ENCODE assay signal across 23 cellular contexts in the genomic region with DNA sequence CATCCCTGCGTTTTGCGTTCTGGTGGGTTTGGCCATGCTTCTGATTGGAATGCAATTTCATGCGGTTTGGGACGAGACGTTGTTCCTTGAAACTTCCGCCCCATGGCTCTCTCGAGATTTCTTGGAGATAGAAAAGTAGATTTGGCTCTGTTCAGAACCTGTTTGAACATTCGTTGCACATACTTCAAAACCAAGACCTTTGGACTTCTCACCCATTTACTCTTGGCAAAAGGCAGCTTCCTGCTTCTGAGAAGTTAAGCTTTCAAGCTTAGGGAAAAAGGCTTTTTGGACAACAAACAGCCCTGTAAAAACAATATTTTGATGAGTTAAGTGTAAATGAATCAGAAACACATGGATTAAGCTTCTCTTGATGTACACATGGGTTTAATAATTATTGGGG.
DNase-seq lines count a peak whose midpoint lies in the region; ATAC-seq and TF ChIP-seq lines count a peak whose summit lies in the region.
"Had no signal": no experiment of that assay in that cellular context is flagged by ENCODE, and none has a peak within 500 bp of the region (broad histone marks: within the 10 kb centered on the region; RNA-seq: fewer than 3 reads in every experiment).

No MANE protein-coding gene starts in this region.

- DNase-seq in breast epithelium (ENCODE audit: low spot score in 2 of 2) (no peak), MCF 10A (ENCODE audit: unreplicated experiment) (no peak), fibroblast of mammary gland (ENCODE audit: low read depth) (peak; percentile 8), CD1c-positive myeloid dendritic cell (ENCODE audit: extremely low spot score) (no peak)
- no peak for DNase-seq in activated CD4-positive, alpha-beta T cell treated with anti-CD3 and anti-CD28 coated beads, Interleukin-2, amount 10 ng/mL, durations not matched to agents 7 days and 5 days
- DNase-seq: ACHN; BE2C; CD4-positive, CD25-positive, alpha-beta regulatory T cell; NCI-H1092 treated with DMSO at 0.1 percent for 48 hours; NCI-H1436 treated with DMSO at 0.1 percent for 48 hours; NCI-H187 treated with DMSO at 0.1 percent for 48 hours; NCI-H2171 treated with DMSO at 0.1 percent for 48 hours; NCI-H345; NCI-H524; NCI-H774; PC-3 had no signal

- CTCF ChIA-PET in MCF 10A (lab: Yijun Ruan, JAX): no interaction called here
- CTCF ChIA-PET in activated CD4-positive, alpha-beta T cell treated with anti-CD3 and anti-CD28 coated beads, Interleukin-2, amount 10 ng/mL, durations not matched to agents 7 days and 5 days (lab: Charles Lee): no interaction called here

- H3K36me3 ChIP-seq in breast epithelium: no peaks in the 10 kb centered on the region
- H3K36me3 ChIP-seq: BE2C, HAP-1 had no signal

- BruUV-seq in MCF 10A (replicated peaks; lab: Mats Ljungman, UMichigan): no TSS peak

- H3K27ac Mint-ChIP-seq in MCF 10A (ENCODE audit: low read depth, unreplicated experiment) (no peak overlapping the region), nephron (peak overlapping the region in 2 of 3 experiments; percentile 52 to 72)
- no peak overlapping the region for H3K27ac Mint-ChIP-seq in activated CD4-positive, alpha-beta T cell treated with anti-CD3 and anti-CD28 coated beads, Interleukin-2, amount 10 ng/mL, durations not matched to agents 7 days and 5 days
- H3K27ac Mint-ChIP-seq: CD4-positive, CD25-positive, alpha-beta regulatory T cell; GM23338 had no signal

- no peaks in the 10 kb centered on the region for H3K4me1 ChIP-seq in breast epithelium
- H3K4me1 ChIP-seq: BE2C, HAP-1 had no signal

- ATAC-seq in GM21526 (IDR thresholded peaks at IDR 0.05; ENCODE audit: low FRiP score, unreplicated experiment): no peak
- ATAC-seq: GM23338, PC-3, SK-N-SH treated with all-trans-retinoic acid at 6 μM for 48 hours had no signal

- TF ChIP-seq CTCF in breast epithelium (IDR thresholded peaks at IDR 0.05) (no peak), MCF 10A (IDR thresholded peaks at IDR 0.05; ENCODE audit: unreplicated experiment) (no peak), fibroblast of mammary gland (conservative IDR thresholded peaks at IDR 0.05; ENCODE audit: control insufficient read depth, insufficient read depth, low read depth, low read length) (no peak), nephron (IDR thresholded peaks at IDR 0.05; ENCODE audit: unreplicated experiment in 3 of 3) (no peak)

- H3K36me3 Mint-ChIP-seq in MCF 10A (ENCODE audit: insufficient read depth, unreplicated experiment) (no peaks in the 10 kb centered on the region), nephron (ENCODE audit: low read depth) (no peaks in the 10 kb centered on the region)
- H3K36me3 Mint-ChIP-seq in activated CD4-positive, alpha-beta T cell treated with anti-CD3 and anti-CD28 coated beads, Interleukin-2, amount 10 ng/mL, durations not matched to agents 7 days and 5 days (ENCODE audit: low read depth): no peaks in the 10 kb centered on the region
- H3K36me3 Mint-ChIP-seq: CD4-positive, CD25-positive, alpha-beta regulatory T cell had no signal

- peak overlapping the region; percentile 38 to 55 for H3K27ac ChIP-seq in breast epithelium
- H3K27ac ChIP-seq: 22Rv1, HL-60 had no signal

- H3K27me3 Mint-ChIP-seq in MCF 10A (ENCODE audit: insufficient read depth, unreplicated experiment) (peaks cover 50% of the 10 kb centered on the region), nephron (ENCODE audit: low read depth) (peaks cover 11% of the 10 kb centered on the region)
- H3K27me3 Mint-ChIP-seq in activated CD4-positive, alpha-beta T cell treated with anti-CD3 and anti-CD28 coated beads, Interleukin-2, amount 10 ng/mL, durations not matched to agents 7 days and 5 days: no peaks in the 10 kb centered on the region
- H3K27me3 Mint-ChIP-seq: CD4-positive, CD25-positive, alpha-beta regulatory T cell had no signal

- H3K4me1 Mint-ChIP-seq in MCF 10A (ENCODE audit: insufficient read depth, unreplicated experiment) (no peaks in the 10 kb centered on the region), nephron (peaks cover 16% of the 10 kb centered on the region)
- H3K4me1 Mint-ChIP-seq in activated CD4-positive, alpha-beta T cell treated with anti-CD3 and anti-CD28 coated beads, Interleukin-2, amount 10 ng/mL, durations not matched to agents 7 days and 5 days: no peaks in the 10 kb centered on the region
- H3K4me1 Mint-ChIP-seq: CD4-positive, CD25-positive, alpha-beta regulatory T cell; GM23338 had no signal

- H3K9me3 ChIP-seq in breast epithelium: no peaks in the 10 kb centered on the region
- H3K9me3 ChIP-seq: BE2C, HAP-1 had no signal

- TF ChIP-seq POLR2A in breast epithelium (IDR thresholded peaks at IDR 0.05): no peak

- peaks cover 14% of the 10 kb centered on the region for H3K9me3 Mint-ChIP-seq in MCF 10A (ENCODE audit: unreplicated experiment)
- peaks cover 10% of the 10 kb centered on the region for H3K9me3 Mint-ChIP-seq in nephron
- H3K9me3 Mint-ChIP-seq in activated CD4-positive, alpha-beta T cell treated with anti-CD3 and anti-CD28 coated beads, Interleukin-2, amount 10 ng/mL, durations not matched to agents 7 days and 5 days: peaks cover 4% of the 10 kb centered on the region

- intact Hi-C loops in breast epithelium (cut with DNase I; ENCODE audit: low total_unique reads): no loop called here
- intact Hi-C loops in MCF 10A (cut with micrococcal nuclease): no loop called here

- H3K27me3 ChIP-seq in breast epithelium: no peaks in the 10 kb centered on the region

- H3K4me3 Mint-ChIP-seq in MCF 10A (ENCODE audit: unreplicated experiment) (no peak overlapping the region), nephron (no peak overlapping the region)
- no peak overlapping the region for H3K4me3 Mint-ChIP-seq in activated CD4-positive, alpha-beta T cell treated with anti-CD3 and anti-CD28 coated beads, Interleukin-2, amount 10 ng/mL, durations not matched to agents 7 days and 5 days
- H3K4me3 Mint-ChIP-seq: CD4-positive, CD25-positive, alpha-beta regulatory T cell; GM23338 had no signal

- H3K4me3 ChIP-seq in breast epithelium (no peak overlapping the region), fibroblast of mammary gland (ENCODE audit: control insufficient read depth, low read depth, low read length) (no peak overlapping the region)
- H3K4me3 ChIP-seq: GM23338, HAP-1 had no signal

- POLR2A ChIA-PET in MCF 10A (lab: Yijun Ruan, JAX): no interaction called here
- POLR2A ChIA-PET in activated CD4-positive, alpha-beta T cell treated with anti-CD3 and anti-CD28 coated beads, Interleukin-2, amount 10 ng/mL, durations not matched to agents 7 days and 5 days (lab: Charles Lee): no interaction called here

Comparison
In these comparisons a context has a peak if more than half of its experiments do, and no peak if none do; other contexts are left out.
1. H3K27ac Mint-ChIP-seq: peak in nephron (2 of 3); none in MCF 10A (single experiment) and activated CD4-positive, alpha-beta T cell treated with anti-CD3 and anti-CD28 coated beads, Interleukin-2, amount 10 ng/mL, durations not matched to agents 7 days and 5 days (single experiment).